In the genomic region with DNA sequence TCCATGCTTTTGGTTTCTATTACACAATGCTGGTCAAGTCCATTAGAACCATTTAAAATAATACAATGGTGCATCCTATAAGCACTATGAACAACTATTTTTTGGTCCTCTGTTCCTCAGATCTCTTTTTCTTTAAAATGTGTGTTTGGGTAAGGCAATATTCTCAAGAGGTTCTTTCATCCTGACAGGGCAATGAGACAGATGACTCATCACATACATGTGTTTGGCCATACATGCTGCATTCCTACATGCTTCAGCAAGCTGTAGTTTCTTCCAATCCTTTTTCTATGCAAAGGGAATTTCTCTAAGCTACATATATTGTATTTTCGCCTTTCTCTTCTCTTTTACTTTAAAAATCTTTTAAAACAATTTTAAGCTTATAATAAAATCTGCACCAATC, we compare ENCODE assay signal across 15 cellular contexts. TPM values are rescaled to one million over a fixed set of nuclear protein-coding genes. Genes with fewer than 3 reads are reported as not detected.
"Had no signal": no experiment of that assay in that cellular context is flagged by ENCODE, and none has a peak within 500 bp of the region (broad histone marks: within the 10 kb centered on the region; RNA-seq: fewer than 3 reads in every experiment).

No MANE protein-coding gene starts in this region.

- H3K9me3 Mint-ChIP-seq: activated naive CD4-positive, alpha-beta T cell treated with anti-CD3 and anti-CD28 coated beads, Interleukin-2, amount 10 ng/mL, durations not matched to agents 7 days and 5 days had no signal

- H3K27me3 Mint-ChIP-seq: activated naive CD4-positive, alpha-beta T cell treated with anti-CD3 and anti-CD28 coated beads, Interleukin-2, amount 10 ng/mL, durations not matched to agents 7 days and 5 days had no signal

- H3K79me2 ChIP-seq: hepatocyte had no signal

- H3K4me3 Mint-ChIP-seq: activated naive CD4-positive, alpha-beta T cell treated with anti-CD3 and anti-CD28 coated beads, Interleukin-2, amount 10 ng/mL, durations not matched to agents 7 days and 5 days; naive thymus-derived CD4-positive, alpha-beta T cell had no signal

- H2AFZ ChIP-seq: hepatocyte had no signal

- H3K27ac ChIP-seq: ascending aorta, cardiac muscle cell, hepatocyte, stomach, thoracic aorta, VCaP had no signal

- DNase-seq: activated CD4-positive, alpha-beta T cell treated with anti-CD3 and anti-CD28 coated beads for 1 hour; activated CD4-positive, alpha-beta T cell treated with anti-CD3 and anti-CD28 coated beads, Interleukin-2, amount 50 U/mL, for 48 hours; activated naive CD4-positive, alpha-beta T cell treated with anti-CD3 and anti-CD28 coated beads, Interleukin-2, amount 10 ng/mL, durations not matched to agents 7 days and 5 days; islet precursor cell; naive thymus-derived CD4-positive, alpha-beta T cell; stimulated activated CD4-positive, alpha-beta T cell treated with anti-CD3 and anti-CD28 coated beads, Interleukin-1b, Interleukin-23, amount 100 ng/mL, for 48 hours; stomach had no signal

- H3K27me3 ChIP-seq: ascending aorta, cardiac muscle cell, hepatocyte, stomach had no signal

- H3K4me3 ChIP-seq: ascending aorta, cardiac muscle cell, hepatocyte, lung, stomach, thoracic aorta had no signal

- H3K4me2 ChIP-seq: hepatocyte had no signal

- H3K27ac Mint-ChIP-seq: activated naive CD4-positive, alpha-beta T cell treated with anti-CD3 and anti-CD28 coated beads, Interleukin-2, amount 10 ng/mL, durations not matched to agents 7 days and 5 days; naive thymus-derived CD4-positive, alpha-beta T cell had no signal

- H3K36me3 Mint-ChIP-seq: activated naive CD4-positive, alpha-beta T cell treated with anti-CD3 and anti-CD28 coated beads, Interleukin-2, amount 10 ng/mL, durations not matched to agents 7 days and 5 days; naive thymus-derived CD4-positive, alpha-beta T cell had no signal

- ATAC-seq: naive thymus-derived CD4-positive, alpha-beta T cell had no signal

- H3K4me1 ChIP-seq: ascending aorta, stomach had no signal

- H3K9me3 ChIP-seq: ascending aorta, stomach, thoracic aorta had no signal

- H3K4me1 Mint-ChIP-seq: activated naive CD4-positive, alpha-beta T cell treated with anti-CD3 and anti-CD28 coated beads, Interleukin-2, amount 10 ng/mL, durations not matched to agents 7 days and 5 days; naive thymus-derived CD4-positive, alpha-beta T cell had no signal

- H3K36me3 ChIP-seq: ascending aorta, cardiac muscle cell, stomach, thoracic aorta had no signal

RNA-seq across cellular contexts. Expression of gene OTOL1, which starts 52.6 kb away (rescaled TPM):
- total RNA-seq: ascending aorta; cardiac muscle cell; hepatocyte; lung; naive thymus-derived CD4-positive, alpha-beta T cell; renal cortical epithelial cell; stomach; thoracic aorta; ureter had no signal
